In genomic region chr2:78768016-78768415, GRCh38 we compare ENCODE assay signal across 19 cellular contexts.
DNase-seq lines count a peak whose midpoint lies in the region; ATAC-seq and TF ChIP-seq lines count a peak whose summit lies in the region.
"Had no signal": no experiment of that assay in that cellular context is flagged by ENCODE, and none has a peak within 500 bp of the region (broad histone marks: within the 10 kb centered on the region; RNA-seq: fewer than 3 reads in every experiment).

No MANE protein-coding gene starts in this region.

- no peak overlapping the region for H3K4me3 ChIP-seq in HUES48 (ENCODE audit: low read depth, low read length)
- H3K4me3 ChIP-seq in upper lobe of right lung = no peak overlapping the region

- H3K27ac ChIP-seq in HUES48 (ENCODE audit: low read depth, low read length) (peak overlapping the region; percentile 50), upper lobe of right lung (no peak overlapping the region)
- H3K27ac ChIP-seq: C4-2B had no signal

- H3K36me3 Mint-ChIP-seq in WTC11 = peaks cover 10% of the 10 kb centered on the region
- H3K36me3 Mint-ChIP-seq in activated naive CD4-positive, alpha-beta T cell treated with anti-CD3 and anti-CD28 coated beads, Interleukin-2, amount 50 U/mL, for 72 hours = peaks cover 0 to 6% of the 10 kb centered on the region in 2 donors
- H3K36me3 Mint-ChIP-seq: CD4-positive, alpha-beta memory T cell had no signal

- TF ChIP-seq CTCF in WTC11 (IDR thresholded peaks at IDR 0.05) = no peak
- TF ChIP-seq CTCF in upper lobe of right lung (IDR thresholded peaks at IDR 0.05) = no peak

- intact Hi-C loops in upper lobe of right lung (cut with DNase I) = no loop called here

- H3K4me3 Mint-ChIP-seq in WTC11 = no peak overlapping the region
- H3K4me3 Mint-ChIP-seq: CD4-positive, alpha-beta memory T cell; HFFc6 had no signal

- H3K27me3 Mint-ChIP-seq in WTC11 (ENCODE audit: low read depth) = no peaks in the 10 kb centered on the region
- H3K27me3 Mint-ChIP-seq: CD4-positive, alpha-beta memory T cell had no signal

- H3K36me3 ChIP-seq in HUES48 (ENCODE audit: control insufficient read depth, insufficient read depth, low read length) (no peaks in the 10 kb centered on the region), upper lobe of right lung (no peaks in the 10 kb centered on the region)
- H3K36me3 ChIP-seq: BE2C had no signal

- DNase-seq in COLO829 (ENCODE audit: low spot score) (peak; percentile 15), WTC11 (ENCODE audit: low spot score) (no peak), iPS-NIHi11 (ENCODE audit: low spot score) (peak; percentile 10), upper lobe of right lung (no peak)
- DNase-seq in NK-92 treated with Interleukin-12 subunit alpha and Interleukin-12 subunit beta, amount 100 ng/mL, for 24 hours (lab: John Stamatoyannopoulos, UW) = no peak
- DNase-seq in activated naive CD4-positive, alpha-beta T cell treated with anti-CD3 and anti-CD28 coated beads, Interleukin-2, amount 50 U/mL, for 72 hours (ENCODE audit: low spot score in 2 of 2) = no peak
- DNase-seq: ACHN; BE2C; CD4-positive, alpha-beta memory T cell; COR-L47; DMS153; DMS79 treated with DMSO at 0.1 percent for 48 hours; EL; GOT3; HCEC 1CT; HFFc6; IMR-90 had no signal

- H3K4me1 ChIP-seq in HUES48 (ENCODE audit: control insufficient read depth, insufficient read depth, low read length) = peaks cover 21% of the 10 kb centered on the region
- no peaks in the 10 kb centered on the region for H3K4me1 ChIP-seq in upper lobe of right lung
- H3K4me1 ChIP-seq: BE2C had no signal

- no peaks in the 10 kb centered on the region for H3K27me3 ChIP-seq in HUES48 (ENCODE audit: control insufficient read depth, insufficient read depth, low read length)
- H3K27me3 ChIP-seq in upper lobe of right lung = no peaks in the 10 kb centered on the region
- H3K27me3 ChIP-seq: BE2C had no signal

- H3K9me3 ChIP-seq in HUES48 (ENCODE audit: control insufficient read depth, insufficient read depth, low read length) = no peaks in the 10 kb centered on the region
- no peaks in the 10 kb centered on the region for H3K9me3 ChIP-seq in upper lobe of right lung
- H3K9me3 ChIP-seq: BE2C had no signal

- H3K9me3 Mint-ChIP-seq in WTC11 = peaks cover 12% of the 10 kb centered on the region
- peaks cover 23 to 24% of the 10 kb centered on the region in 2 donors for H3K9me3 Mint-ChIP-seq in activated naive CD4-positive, alpha-beta T cell treated with anti-CD3 and anti-CD28 coated beads, Interleukin-2, amount 50 U/mL, for 72 hours

- H3K4me1 Mint-ChIP-seq in WTC11 = peaks cover 21% of the 10 kb centered on the region
- H3K4me1 Mint-ChIP-seq: CD4-positive, alpha-beta memory T cell had no signal

- no peak overlapping the region for H3K9ac ChIP-seq in HUES48 (ENCODE audit: low read depth, low read length)

- peak overlapping the region; percentile 2 for H3K27ac Mint-ChIP-seq in WTC11
- no peak overlapping the region for H3K27ac Mint-ChIP-seq in activated naive CD4-positive, alpha-beta T cell treated with anti-CD3 and anti-CD28 coated beads, Interleukin-2, amount 50 U/mL, for 72 hours
- H3K27ac Mint-ChIP-seq: CD4-positive, alpha-beta memory T cell; HFFc6 had no signal

- CTCF ChIA-PET in WTC11 (lab: Charles Lee) = interaction anchor here (0.8 kb wide), 1 partner anchor 95 kb away, joined by 3 read pairs; no protein-coding TSS in a partner anchor

- POLR2A ChIA-PET in WTC11 (lab: Charles Lee) = interaction anchor here (1.0 kb wide), 1 partner anchor 9 kb away, joined by 3 read pairs; no protein-coding TSS in a partner anchor

- ATAC-seq in WTC11 (peak; percentile 66), upper lobe of right lung (no peak)
- no peak for ATAC-seq in activated naive CD4-positive, alpha-beta T cell treated with anti-CD3 and anti-CD28 coated beads, Interleukin-2, amount 50 U/mL, for 72 hours

TF ChIP-seq in WTC11, 78 proteins besides CTCF, POLR2A, EP300 and RAD21:
- no peak for TF ChIP-seq MAX (CRISPR knock-in tag; IDR thresholded peaks at IDR 0.05)
- no peak for TF ChIP-seq ZNF532 (CRISPR knock-in tag; IDR thresholded peaks at IDR 0.05; ENCODE audit: borderline replicate concordance)
- TF ChIP-seq GTF2I (CRISPR knock-in tag; conservative IDR thresholded peaks at IDR 0.05) = no peak
- no peak for TF ChIP-seq ATF2 (CRISPR knock-in tag; IDR thresholded peaks at IDR 0.05; ENCODE audit: borderline replicate concordance, low read depth)
- TF ChIP-seq GABPB1 (CRISPR knock-in tag; IDR thresholded peaks at IDR 0.05) = no peak
- TF ChIP-seq ZNF671 (CRISPR knock-in tag; IDR thresholded peaks at IDR 0.05) = no peak
- no peak for TF ChIP-seq USF2 (CRISPR knock-in tag; IDR thresholded peaks at IDR 0.05)
- no peak for TF ChIP-seq ZNF423 (CRISPR knock-in tag; IDR thresholded peaks at IDR 0.05)
- no peak for TF ChIP-seq IRF1 (CRISPR knock-in tag; IDR thresholded peaks at IDR 0.05)
- TF ChIP-seq USF1 (CRISPR knock-in tag; IDR thresholded peaks at IDR 0.05) = no peak

Comparison
In these comparisons a context has a peak if more than half of its experiments do, and no peak if none do; other contexts are left out.
1. DNase-seq: peak in COLO829 (single experiment) and iPS-NIHi11 (single experiment); none in WTC11 (single experiment), NK-92 treated with Interleukin-12 subunit alpha and Interleukin-12 subunit beta, amount 100 ng/mL, for 24 hours (single experiment), upper lobe of right lung (single experiment) and activated naive CD4-positive, alpha-beta T cell treated with anti-CD3 and anti-CD28 coated beads, Interleukin-2, amount 50 U/mL, for 72 hours (0 of 2).